ENCODE assay signal across 20 cellular contexts in genomic region chr4:8649631-8650261, GRCh38. TPM values are rescaled to one million over a fixed set of nuclear protein-coding genes. Genes with fewer than 3 reads are reported as not detected.
DNase-seq lines count a peak whose midpoint lies in the region; ATAC-seq, FAIRE-seq and TF ChIP-seq lines count a peak whose summit lies in the region.
"Had no signal": no experiment of that assay in that cellular context is flagged by ENCODE, and none has a peak within 500 bp of the region (broad histone marks: within the 10 kb centered on the region; RNA-seq: fewer than 3 reads in every experiment).

No MANE protein-coding gene starts in this region.

- peaks cover 0 to 2% of the 10 kb centered on the region in 2 donors for H3K9me3 ChIP-seq in kidney (ENCODE audit: control insufficient read depth in 1 of 2, low read length in 2 of 2)
- H3K9me3 ChIP-seq in ovary: peaks cover 0 to 3% of the 10 kb centered on the region in 2 donors

- no peaks in the 10 kb centered on the region for H3K36me3 ChIP-seq in kidney (ENCODE audit: control insufficient read depth in 1 of 2, insufficient read depth in 2 of 2, low read length in 2 of 2)
- H3K36me3 ChIP-seq in ovary: no peaks in the 10 kb centered on the region
- H3K36me3 ChIP-seq: BE2C had no signal

- peaks cover 4% of the 10 kb centered on the region for H3K9me3 Mint-ChIP-seq in activated CD8-positive, alpha-beta memory T cell treated with anti-CD3 and anti-CD28 coated beads, Interleukin-2, amount 10 ng/mL, durations not matched to agents 7 days and 5 days (ENCODE audit: low read depth)

- H3K9ac ChIP-seq in kidney (ENCODE audit: low read length in 2 of 2): no peak overlapping the region

- no peak for ATAC-seq in activated CD8-positive, alpha-beta memory T cell treated with anti-CD3 and anti-CD28 coated beads, Interleukin-2, amount 10 ng/mL, durations not matched to agents 7 days and 5 days
- no peak for ATAC-seq in GM19351 (IDR thresholded peaks at IDR 0.05; ENCODE audit: unreplicated experiment)
- ATAC-seq in GM18519 (IDR thresholded peaks at IDR 0.05; ENCODE audit: low FRiP score, unreplicated experiment): no peak
- ATAC-seq: HCT116, K562 had no signal

- H3K27ac Mint-ChIP-seq in activated CD8-positive, alpha-beta memory T cell treated with anti-CD3 and anti-CD28 coated beads, Interleukin-2, amount 10 ng/mL, durations not matched to agents 7 days and 5 days: no peak overlapping the region
- H3K27ac Mint-ChIP-seq: CD4-positive, alpha-beta T cell had no signal

- H3K4me1 ChIP-seq in kidney (ENCODE audit: control insufficient read depth in 1 of 2, insufficient read depth in 1 of 2, low read depth in 1 of 2, low read length in 2 of 2) (no peaks in the 10 kb centered on the region), ovary (ENCODE audit: insufficient read depth) (no peaks in the 10 kb centered on the region)
- H3K4me1 ChIP-seq: BE2C had no signal

- intact Hi-C loops in kidney (cut with DNase I): no loop called here
- intact Hi-C loops in ovary (cut with DNase I): no loop called here

- TF ChIP-seq CTCF in kidney (IDR thresholded peaks at IDR 0.05; ENCODE audit: borderline replicate concordance, extremely low read depth, insufficient read depth) (no peak), ovary (IDR thresholded peaks at IDR 0.05) (no peak)

- H3K27me3 Mint-ChIP-seq in activated CD8-positive, alpha-beta memory T cell treated with anti-CD3 and anti-CD28 coated beads, Interleukin-2, amount 10 ng/mL, durations not matched to agents 7 days and 5 days: no peaks in the 10 kb centered on the region
- H3K27me3 Mint-ChIP-seq: CD4-positive, alpha-beta T cell had no signal

- TF ChIP-seq POLR2A in ovary (IDR thresholded peaks at IDR 0.05): no peak

- WGBS in ovary, 3 donors: 21 to 24% (median 22%) methylated on average over 27 to 30 of the region's 31 CpGs

- no peak for FAIRE-seq in kidney (lab: Jason Lieb, UNC)
- FAIRE-seq: K562 had no signal

- H3K4me1 Mint-ChIP-seq in activated CD8-positive, alpha-beta memory T cell treated with anti-CD3 and anti-CD28 coated beads, Interleukin-2, amount 10 ng/mL, durations not matched to agents 7 days and 5 days: no peaks in the 10 kb centered on the region

- CTCF ChIA-PET in activated CD8-positive, alpha-beta memory T cell treated with anti-CD3 and anti-CD28 coated beads, Interleukin-2, amount 10 ng/mL, durations not matched to agents 7 days and 5 days (lab: Charles Lee): no interaction called here

- no peak for TF ChIP-seq EP300 in ovary (IDR thresholded peaks at IDR 0.05)

- H3K27ac ChIP-seq in kidney (ENCODE audit: low read depth in 2 of 2, low read length in 2 of 2) (no peak overlapping the region), ovary (no peak overlapping the region)
- H3K27ac ChIP-seq: RWPE1 had no signal

- H3K4me3 ChIP-seq in kidney (ENCODE audit: low read length in 2 of 2) (no peak overlapping the region), ovary (no peak overlapping the region)
- H3K4me3 ChIP-seq: K562 had no signal

- no peak overlapping the region for H3K4me3 Mint-ChIP-seq in activated CD8-positive, alpha-beta memory T cell treated with anti-CD3 and anti-CD28 coated beads, Interleukin-2, amount 10 ng/mL, durations not matched to agents 7 days and 5 days
- H3K4me3 Mint-ChIP-seq: CD4-positive, alpha-beta T cell had no signal

- no peaks in the 10 kb centered on the region for H3K27me3 ChIP-seq in ovary
- H3K27me3 ChIP-seq: BE2C had no signal

- DNase-seq in activated CD8-positive, alpha-beta memory T cell treated with anti-CD3 and anti-CD28 coated beads, Interleukin-2, amount 10 ng/mL, durations not matched to agents 7 days and 5 days: peak; percentile 8
- DNase-seq in activated CD8-positive, alpha-beta memory T cell treated with anti-CD3 and anti-CD28 coated beads, Interleukin-2, amount 50 U/mL, for 48 hours: no peak
- peak; percentile 45 for DNase-seq in kidney
- peak in 3 of 5 donors; percentile 1 to 13 (median 3) for DNase-seq in ovary
- DNase-seq in ureter (ENCODE audit: low spot score): peak; percentile 29
- no peak for DNase-seq in NCI-H226
- DNase-seq: 8988T; BE2C; CD4-positive, alpha-beta T cell; EL; MV-4-11; NCI-H1417; NCI-H187 treated with DMSO at 0.1 percent for 48 hours; NCI-H446; NCI-H748 treated with DMSO at 0.1 percent for 48 hours had no signal

- no peaks in the 10 kb centered on the region for H3K36me3 Mint-ChIP-seq in activated CD8-positive, alpha-beta memory T cell treated with anti-CD3 and anti-CD28 coated beads, Interleukin-2, amount 10 ng/mL, durations not matched to agents 7 days and 5 days

RNA-seq across cellular contexts. Expression of gene CPZ, which starts 57.2 kb away (rescaled TPM):
- total RNA-seq in activated CD8-positive, alpha-beta memory T cell treated with anti-CD3 and anti-CD28 coated beads, Interleukin-2, amount 10 ng/mL, durations not matched to agents 7 days and 5 days: not detected
- total RNA-seq in kidney (2.6 TPM), ovary (100 to 1,000 TPM in 4 of 7 donors, 10 to 100 TPM in 3; 55.9 to 212 (median 129) TPM), ureter (7.4 TPM)
- polyA plus RNA-seq in kidney (ENCODE audit: insufficient read depth, low read depth, low replicate concordance) (1.2 TPM), ovary (100 to 1,000 TPM in 1 of 2 donors, 10 to 100 TPM in 1; 51.0 to 170 TPM)
- total RNA-seq: CD4-positive, alpha-beta T cell had no signal

Comparison
In these comparisons a context has a peak if more than half of its experiments do, and no peak if none do; other contexts are left out.
1. DNase-seq: peak in activated CD8-positive, alpha-beta memory T cell treated with anti-CD3 and anti-CD28 coated beads, Interleukin-2, amount 10 ng/mL, durations not matched to agents 7 days and 5 days (single experiment), kidney (single experiment), ovary (3 of 5) and ureter (single experiment); none in activated CD8-positive, alpha-beta memory T cell treated with anti-CD3 and anti-CD28 coated beads, Interleukin-2, amount 50 U/mL, for 48 hours (single experiment) and NCI-H226 (single experiment).